1 cellular context compared by ENCODE assay signal in genomic region chr1:228165372-228166169, GRCh38.
TF ChIP-seq lines count a peak whose summit lies in the region.

IBA57 (plus strand) TSS chr1:228165804; CDS start chr1:228165817, 13 bp downstream.

TF ChIP-seq in HepG2, 621 proteins besides CTCF, POLR2A, EP300 and RAD21 (continued from another document and continues in another):
- TF ChIP-seq BATF2 (CRISPR knock-in tag; IDR thresholded peaks at IDR 0.05) (no peak), ZMAT3 (CRISPR knock-in tag; conservative IDR thresholded peaks at IDR 0.05) (0 out of 2 replicates have a peak, but pooled peaks have one; percentile 38), EZH2 (conservative IDR thresholded peaks at IDR 0.05; ENCODE audit: low read depth, low read length) (no peak), SALL2 (CRISPR knock-in tag; IDR thresholded peaks at IDR 0.05) (no peak), DRAP1 (CRISPR knock-in tag; IDR thresholded peaks at IDR 0.05) (peak; percentile 96), BRF2 (CRISPR knock-in tag; IDR thresholded peaks at IDR 0.05) (no peak), ZNF326 (CRISPR knock-in tag; IDR thresholded peaks at IDR 0.05; ENCODE audit: borderline replicate concordance) (no peak), PHF21A (CRISPR knock-in tag; IDR thresholded peaks at IDR 0.05) (peak; percentile 81; the same call in 1 of the 2 replicates), CREBL2 (CRISPR knock-in tag; IDR thresholded peaks at IDR 0.05; ENCODE audit: borderline replicate concordance) (no peak), RFXAP (CRISPR knock-in tag; IDR thresholded peaks at IDR 0.05; ENCODE audit: borderline replicate concordance) (no peak; the same call in 1 of the 2 replicates), RFX1 (IDR thresholded peaks at IDR 0.05) (no peak), TRIM22 (IDR thresholded peaks at IDR 0.05) (no peak), ZBTB14 (CRISPR knock-in tag; IDR thresholded peaks at IDR 0.05) (0 out of 2 replicates have a peak, but pooled peaks have one; percentile 7), ZNF691 (CRISPR knock-in tag; IDR thresholded peaks at IDR 0.05; ENCODE audit: borderline replicate concordance, low read depth) (no peak), NCOR1 (IDR thresholded peaks at IDR 0.05; ENCODE audit: borderline replicate concordance, low read length) (no peak), CHD4 (IDR thresholded peaks at IDR 0.05; ENCODE audit: borderline replicate concordance, low read length) (no peak), ZUFSP (CRISPR knock-in tag; IDR thresholded peaks at IDR 0.05; ENCODE audit: borderline replicate concordance) (no peak), FOXK1 (CRISPR knock-in tag; IDR thresholded peaks at IDR 0.05; ENCODE audit: borderline replicate concordance, low read depth) (0 out of 2 replicates have a peak, but pooled peaks have one; percentile 35), ZBTB39 (CRISPR knock-in tag; IDR thresholded peaks at IDR 0.05) (no peak), ZNF317 (CRISPR knock-in tag; IDR thresholded peaks at IDR 0.05) (no peak), DZIP1 (CRISPR knock-in tag; IDR thresholded peaks at IDR 0.05) (no peak; the same call in 1 of the 2 replicates), NONO (IDR thresholded peaks at IDR 0.05) (no peak), NONO (CRISPR knock-in tag; conservative IDR thresholded peaks at IDR 0.05) (peak; percentile 76; the same call in 1 of the 2 replicates), SIN3A (IDR thresholded peaks at IDR 0.05; ENCODE audit: borderline replicate concordance, low read depth, low read length) (no peak; the same call in 1 of the 2 replicates), ZSCAN21 (CRISPR knock-in tag; IDR thresholded peaks at IDR 0.05; ENCODE audit: borderline replicate concordance) (no peak), FUBP1 (CRISPR knock-in tag; IDR thresholded peaks at IDR 0.05; ENCODE audit: borderline replicate concordance) (no peak), TRIM24 (CRISPR knock-in tag; IDR thresholded peaks at IDR 0.05) (no peak), NFAT5 (CRISPR knock-in tag; IDR thresholded peaks at IDR 0.05) (no peak), ZNF512B (CRISPR knock-in tag; IDR thresholded peaks at IDR 0.05; ENCODE audit: borderline replicate concordance) (no peak)
